Comparison of ENCODE assay signal across 1 cellular context in genomic region chr11:15903246-15903645, GRCh38.
TF ChIP-seq lines count a peak whose summit lies in the region.

No MANE protein-coding gene starts in this region.

TF ChIP-seq in HepG2, 621 proteins besides CTCF, POLR2A, EP300 and RAD21 (continued from another document):
- no peak for TF ChIP-seq ZNF619 (CRISPR knock-in tag; IDR thresholded peaks at IDR 0.05)
- 0 out of 2 replicates have a peak, but pooled peaks have one; percentile 14 for TF ChIP-seq ARID5B (CRISPR knock-in tag; IDR thresholded peaks at IDR 0.05)
- TF ChIP-seq RARA (CRISPR knock-in tag; IDR thresholded peaks at IDR 0.05), result peak; percentile 40; the same call in 1 of the 2 replicates
- TF ChIP-seq BHLHE40 (IDR thresholded peaks at IDR 0.05; ENCODE audit: low read length), result peak; percentile 50; the same call in 1 of the 2 replicates
- TF ChIP-seq, protein P1, sequence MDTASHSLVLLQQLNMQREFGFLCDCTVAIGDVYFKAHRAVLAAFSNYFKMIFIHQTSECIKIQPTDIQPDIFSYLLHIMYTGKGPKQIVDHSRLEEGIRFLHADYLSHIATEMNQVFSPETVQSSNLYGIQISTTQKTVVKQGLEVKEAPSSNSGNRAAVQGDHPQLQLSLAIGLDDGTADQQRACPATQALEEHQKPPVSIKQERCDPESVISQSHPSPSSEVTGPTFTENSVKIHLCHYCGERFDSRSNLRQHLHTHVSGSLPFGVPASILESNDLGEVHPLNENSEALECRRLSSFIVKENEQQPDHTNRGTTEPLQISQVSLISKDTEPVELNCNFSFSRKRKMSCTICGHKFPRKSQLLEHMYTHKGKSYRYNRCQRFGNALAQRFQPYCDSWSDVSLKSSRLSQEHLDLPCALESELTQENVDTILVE (CRISPR knock-in tag; IDR thresholded peaks at IDR 0.05), result no peak
- TF ChIP-seq ZNF644 (CRISPR knock-in tag; IDR thresholded peaks at IDR 0.05; ENCODE audit: low read depth), result 0 out of 2 replicates have a peak, but pooled peaks have one; percentile 34
- peak; percentile 93 for TF ChIP-seq FOSL2 (CRISPR knock-in tag; IDR thresholded peaks at IDR 0.05)
